24 cellular contexts compared by ENCODE assay signal in genomic region chrX:100404851-100405250, GRCh38. TPM values are rescaled to one million over a fixed set of nuclear protein-coding genes. Genes with fewer than 3 reads are reported as not detected.
"Had no signal": no experiment of that assay in that cellular context is flagged by ENCODE, and none has a peak within 500 bp of the region (broad histone marks: within the 10 kb centered on the region; RNA-seq: fewer than 3 reads in every experiment).

No MANE protein-coding gene starts in this region.

- DNase-seq: activated CD4-positive, alpha-beta T cell treated with anti-CD3 and anti-CD28 coated beads, Interleukin-2, amount 10 ng/mL, durations not matched to agents 7 days and 5 days; activated CD4-positive, CD25-positive, alpha-beta regulatory T cell treated with anti-CD3 and anti-CD28 coated beads, Interleukin-2, amount 50 U/mL, for 72 hours; activated CD8-positive, alpha-beta memory T cell treated with anti-CD3 and anti-CD28 coated beads, Interleukin-2, amount 10 ng/mL, durations not matched to agents 7 days and 5 days; activated CD8-positive, alpha-beta T cell treated with anti-CD3 and anti-CD28 coated beads for 36 hours; activated effector memory CD4-positive, alpha-beta T cell treated with anti-CD3 and anti-CD28 coated beads, Interleukin-2, amount 50 U/mL, for 16 hours; activated naive CD4-positive, alpha-beta T cell treated with anti-CD3 and anti-CD28 coated beads, Interleukin-2, amount 50 U/mL, for 16 hours; activated naive CD8-positive, alpha-beta T cell treated with anti-CD3 and anti-CD28 coated beads, Interleukin-2, amount 50 U/mL, for 24 hours; activated T-cell treated with anti-CD3 and anti-CD28 coated beads for 4 hours; brain microvascular endothelial cell; caudate nucleus; effector CD8-positive, alpha-beta T cell; foreskin melanocyte; left ventricle myocardium inferior; naive thymus-derived CD8-positive, alpha-beta T cell; occipital lobe; right lobe of liver; stimulated activated CD4-positive, alpha-beta T cell treated with anti-CD3 and anti-CD28 coated beads, Interleukin-2, amount 100 ng/mL, for 48 hours; stimulated activated naive CD4-positive, alpha-beta T cell; T-cell; testis; trophoblast cell; WERI-Rb-1 had no signal

- H3K27me3 ChIP-seq: testis had no signal

- H3K36me3 ChIP-seq: brain microvascular endothelial cell, left ventricle myocardium inferior, right lobe of liver, WERI-Rb-1 had no signal

- H3K27ac ChIP-seq: brain microvascular endothelial cell, left ventricle myocardium inferior, right lobe of liver, testis, WERI-Rb-1 had no signal

- H3K4me3 ChIP-seq: left ventricle myocardium inferior, right lobe of liver, testis had no signal

- H3K27ac Mint-ChIP-seq: activated CD4-positive, alpha-beta T cell treated with anti-CD3 and anti-CD28 coated beads, Interleukin-2, amount 10 ng/mL, durations not matched to agents 7 days and 5 days; activated CD8-positive, alpha-beta memory T cell treated with anti-CD3 and anti-CD28 coated beads, Interleukin-2, amount 10 ng/mL, durations not matched to agents 7 days and 5 days; activated CD8-positive, alpha-beta T cell treated with anti-CD3 and anti-CD28 coated beads for 36 hours; activated naive CD8-positive, alpha-beta T cell treated with anti-CD3 and anti-CD28 coated beads, Interleukin-2, amount 50 U/mL, for 24 hours; dendritic cell treated with granulocyte-macrophage colony-stimulating factor and Interleukin-4, amounts not matched to agents 40 ng/mL and 50 ng/mL, for 4 days; naive thymus-derived CD8-positive, alpha-beta T cell; T-cell; T-helper 2 cell treated with Interferon-gamma antibody and Interleukin-4, amounts not matched to agents 5 μg/mL and 100 μg/mL, for 36 hours had no signal

- H3K9me3 Mint-ChIP-seq: activated CD4-positive, alpha-beta T cell treated with anti-CD3 and anti-CD28 coated beads, Interleukin-2, amount 10 ng/mL, durations not matched to agents 7 days and 5 days; activated naive CD8-positive, alpha-beta T cell treated with anti-CD3 and anti-CD28 coated beads, Interleukin-2, amount 50 U/mL, for 24 hours; dendritic cell treated with granulocyte-macrophage colony-stimulating factor and Interleukin-4, amounts not matched to agents 40 ng/mL and 50 ng/mL, for 4 days; T-helper 2 cell treated with Interferon-gamma antibody and Interleukin-4, amounts not matched to agents 5 μg/mL and 100 μg/mL, for 36 hours had no signal

- H3K4me3 Mint-ChIP-seq: activated CD4-positive, alpha-beta T cell treated with anti-CD3 and anti-CD28 coated beads, Interleukin-2, amount 10 ng/mL, durations not matched to agents 7 days and 5 days; activated CD8-positive, alpha-beta memory T cell treated with anti-CD3 and anti-CD28 coated beads, Interleukin-2, amount 10 ng/mL, durations not matched to agents 7 days and 5 days; activated CD8-positive, alpha-beta T cell treated with anti-CD3 and anti-CD28 coated beads for 36 hours; activated naive CD8-positive, alpha-beta T cell treated with anti-CD3 and anti-CD28 coated beads, Interleukin-2, amount 50 U/mL, for 24 hours; dendritic cell treated with granulocyte-macrophage colony-stimulating factor and Interleukin-4, amounts not matched to agents 40 ng/mL and 50 ng/mL, for 4 days; naive thymus-derived CD8-positive, alpha-beta T cell; T-cell; T-helper 2 cell treated with Interferon-gamma antibody and Interleukin-4, amounts not matched to agents 5 μg/mL and 100 μg/mL, for 36 hours had no signal

- H3K9me3 ChIP-seq: left ventricle myocardium inferior, right lobe of liver, testis had no signal

- H3K4me1 ChIP-seq: right lobe of liver, testis had no signal

- H3K36me3 Mint-ChIP-seq: T-cell had no signal

RNA-seq across cellular contexts. Expression of gene PCDH19, which starts 5.2 kb away (rescaled TPM):
- total RNA-seq: activated CD4-positive, alpha-beta T cell treated with anti-CD3 and anti-CD28 coated beads, Interleukin-2, amount 10 ng/mL, durations not matched to agents 7 days and 5 days; activated CD8-positive, alpha-beta memory T cell treated with anti-CD3 and anti-CD28 coated beads, Interleukin-2, amount 10 ng/mL, durations not matched to agents 7 days and 5 days; activated CD8-positive, alpha-beta T cell treated with anti-CD3 and anti-CD28 coated beads for 36 hours; naive thymus-derived CD8-positive, alpha-beta T cell had no signal
- polyA plus RNA-seq: naive thymus-derived CD8-positive, alpha-beta T cell had no signal
